ENCODE assay signal across 20 cellular contexts in the genomic region with DNA sequence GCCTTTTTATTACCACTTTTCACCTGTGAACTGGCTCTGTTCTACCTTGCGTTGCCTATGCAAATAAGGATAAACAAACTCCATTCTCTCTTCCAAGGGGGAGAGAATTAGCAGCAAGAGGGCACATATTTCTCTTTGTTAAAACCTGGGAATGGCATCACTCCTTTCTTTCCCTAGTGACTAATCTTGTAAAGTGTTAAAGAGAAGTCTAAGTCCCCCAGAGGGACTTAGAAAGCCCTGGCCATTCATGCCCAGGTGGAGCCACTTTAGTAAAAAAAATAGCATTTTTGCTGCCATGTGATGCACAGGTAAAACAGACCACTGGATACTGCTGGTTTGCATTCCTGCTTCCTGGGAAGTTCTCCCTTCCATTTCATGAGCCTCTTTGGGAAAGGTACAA.
DNase-seq lines count a peak whose midpoint lies in the region; ATAC-seq and TF ChIP-seq lines count a peak whose summit lies in the region.
"Had no signal": no experiment of that assay in that cellular context is flagged by ENCODE, and none has a peak within 500 bp of the region (broad histone marks: within the 10 kb centered on the region; RNA-seq: fewer than 3 reads in every experiment).

No MANE protein-coding gene starts in this region.

- H3K18ac ChIP-seq in H9 (ENCODE audit: insufficient read length, low read depth, low read length) = no peak overlapping the region

- H3K79me1 ChIP-seq in H9 (ENCODE audit: insufficient read depth, low read depth, low read length, poor library complexity, severe bottlenecking) = no peaks in the 10 kb centered on the region

- no peak overlapping the region for H4K5ac ChIP-seq in H9 (ENCODE audit: insufficient read length, low read depth, low read length)

- peaks cover 33 to 54% (median 51%) of the 10 kb centered on the region in 3 experiments for H3K36me3 Mint-ChIP-seq in H9 (ENCODE audit: insufficient read depth in 1 of 3, low read depth in 3 of 3)
- H3K36me3 Mint-ChIP-seq in central memory CD8-positive, alpha-beta T cell (ENCODE audit: insufficient read depth) = peaks cover 37% of the 10 kb centered on the region
- peaks cover 77% of the 10 kb centered on the region for H3K36me3 Mint-ChIP-seq in nephron progenitor cell (ENCODE audit: low read depth)

- H3K56ac ChIP-seq in H9 (ENCODE audit: insufficient read length, low read depth, low read length) = no peak overlapping the region

- H3K4me1 Mint-ChIP-seq in H9 (peaks cover 54 to 57% of the 10 kb centered on the region in 2 experiments), nephron progenitor cell (peaks cover 41% of the 10 kb centered on the region)
- peaks cover 13% of the 10 kb centered on the region for H3K4me1 Mint-ChIP-seq in central memory CD8-positive, alpha-beta T cell

- H3K14ac ChIP-seq in H9 (ENCODE audit: insufficient read depth, low read length) = no peak overlapping the region

- no peak overlapping the region for H2AK5ac ChIP-seq in H9 (ENCODE audit: insufficient read length, low read length)

- H3K9ac ChIP-seq in H9 (ENCODE audit: extremely low read depth, insufficient read length, low read length) (no peak overlapping the region), iPS-18a (ENCODE audit: low read length) (peak overlapping the region; percentile 1)

- peak; percentile 39 for DNase-seq in H9
- no peak for DNase-seq in central memory CD8-positive, alpha-beta T cell (ENCODE audit: low spot score in 2 of 2)
- no peak for DNase-seq in nephron progenitor cell
- no peak for DNase-seq in SJCRH30
- no peak for DNase-seq in psoas muscle
- DNase-seq in HUDEP-2 (lab: John Stamatoyannopoulos, UW; ENCODE audit: unreplicated experiment in 76 of 76) = no peak
- DNase-seq: Calu3, DMS79 treated with DMSO at 0.1 percent for 48 hours, GF-D8, Kasumi-1, NCI-H1105 treated with DMSO at 0.1 percent for 48 hours, NCI-H146, NCI-H1930, NCI-H2107, NCI-H524, NCI-H748 treated with DMSO at 0.1 percent for 48 hours, PC-3 had no signal

- H3K27ac ChIP-seq in H9 (ENCODE audit: insufficient read length, low read depth, low read length) (no peak overlapping the region), iPS-18a (ENCODE audit: low read length) (no peak overlapping the region), SJCRH30 (no peak overlapping the region), psoas muscle (no peak overlapping the region)

- no peak overlapping the region; a peak in 2 of 5 replicates for H3K4me3 Mint-ChIP-seq in H9
- H3K4me3 Mint-ChIP-seq in central memory CD8-positive, alpha-beta T cell = no peak overlapping the region
- H3K4me3 Mint-ChIP-seq in nephron progenitor cell = no peak overlapping the region

- H2BK12ac ChIP-seq in H9 (ENCODE audit: insufficient read length, low read depth, low read length) = no peak overlapping the region

- H2BK5ac ChIP-seq in H9 (ENCODE audit: insufficient read length, low read length) = no peak overlapping the region

- peak overlapping the region in 2 of 3 experiments; percentile 91 to 98; a peak in 5 of 7 replicates for H3K27ac Mint-ChIP-seq in H9
- peak overlapping the region; percentile 25 for H3K27ac Mint-ChIP-seq in central memory CD8-positive, alpha-beta T cell (ENCODE audit: low read depth)
- H3K27ac Mint-ChIP-seq in nephron progenitor cell = peak overlapping the region; percentile 90

- H2BK120ac ChIP-seq in H9 (ENCODE audit: low read depth, low read length, poor library complexity, severe bottlenecking) = no peak overlapping the region

- no peak overlapping the region for H2BK15ac ChIP-seq in H9 (ENCODE audit: low read depth, low read length)

- TF ChIP-seq CTCF in H9 (conservative IDR thresholded peaks at IDR 0.05) (no peak), nephron progenitor cell (IDR thresholded peaks at IDR 0.05) (no peak), psoas muscle (IDR thresholded peaks at IDR 0.05) (no peak)

- intact Hi-C loops in psoas muscle (cut with DNase I) = loop anchor here in 1 of 2 donors (10.0 kb wide), 1 partner anchor 1267 kb away; no protein-coding TSS in a partner anchor

- no peak overlapping the region for H2BK20ac ChIP-seq in H9 (ENCODE audit: low read depth, low read length, poor library complexity, severe bottlenecking)

- H3K23me2 ChIP-seq in H9 (ENCODE audit: insufficient read length, low read depth, low read length, poor library complexity, severe bottlenecking) = no peaks in the 10 kb centered on the region

- H3K27me3 Mint-ChIP-seq in H9 (ENCODE audit: low read depth) (no peaks in the 10 kb centered on the region), nephron progenitor cell (ENCODE audit: low read depth, poor library complexity) (peaks cover 3% of the 10 kb centered on the region)
- no peaks in the 10 kb centered on the region for H3K27me3 Mint-ChIP-seq in central memory CD8-positive, alpha-beta T cell

- H3K23ac ChIP-seq in H9 (ENCODE audit: insufficient read length, low read depth, low read length) = no peak overlapping the region

- no peak overlapping the region for H3K4ac ChIP-seq in H9 (ENCODE audit: low read depth, low read length)

- H3K4me2 ChIP-seq in H9 (ENCODE audit: insufficient read depth, insufficient read length, low read length) = peak overlapping the region; percentile 10

- no CpG with 5 or more reads among the region's 1 CpG for WGBS in H9 (ENCODE audit: extremely low coverage, insufficient read length, low lambda C conversion rate)
- 95 to 100% (median 98%) methylated on average over 1 of the region's 1 CpG for WGBS in psoas muscle, 3 donors

- H2AFZ ChIP-seq in H9 (ENCODE audit: low read length) = no peak overlapping the region

- no peak for ATAC-seq in central memory CD8-positive, alpha-beta T cell (replicated peaks; ENCODE audit: extremely low read depth, poor library complexity, severe bottlenecking)
- ATAC-seq in psoas muscle = no peak
- ATAC-seq: K562, PC-3, Right ventricle myocardium inferior had no signal

- H3K9me3 ChIP-seq in H9 (ENCODE audit: control insufficient read depth, low read depth, low read length) (no peaks in the 10 kb centered on the region), iPS-18a (ENCODE audit: control insufficient read depth, low read depth, low read length) (no peaks in the 10 kb centered on the region), SJCRH30 (replicated peaks) (0 out of 2 replicates have a peak, but pooled peaks cover 6% of the 10 kb centered on the region), psoas muscle (no peaks in the 10 kb centered on the region)

- no peak overlapping the region for H3T11ph ChIP-seq in H9 (ENCODE audit: low read length)

- H3K36me3 ChIP-seq in iPS-18a (ENCODE audit: control insufficient read depth, low read depth, low read length) (peaks cover 22% of the 10 kb centered on the region), SJCRH30 (peaks cover 28% of the 10 kb centered on the region), psoas muscle (ENCODE audit: insufficient read depth in 1 of 2, low read depth in 1 of 2) (peaks cover 0 to 35% of the 10 kb centered on the region in 2 donors)

- H3K4me3 ChIP-seq in iPS-18a (ENCODE audit: low read length) (peak overlapping the region; percentile 10), SJCRH30 (no peak overlapping the region), psoas muscle (no peak overlapping the region)
- H3K4me3 ChIP-seq: K562 had no signal

- H3K27me3 ChIP-seq in H9 (ENCODE audit: insufficient read depth, low read length) (no peaks in the 10 kb centered on the region), iPS-18a (ENCODE audit: control insufficient read depth, insufficient read depth, low read length) (no peaks in the 10 kb centered on the region), SJCRH30 (no peaks in the 10 kb centered on the region), psoas muscle (ENCODE audit: insufficient read depth in 3 of 3, low read length in 2 of 3) (no peaks in the 10 kb centered on the region)

- peaks cover 6% of the 10 kb centered on the region; the same call in 1 of the 2 replicates for H3K4me1 ChIP-seq in H9 (ENCODE audit: insufficient read depth, low read length)
- H3K4me1 ChIP-seq in iPS-18a (ENCODE audit: control insufficient read depth, low read depth, low read length) = peaks cover 34% of the 10 kb centered on the region
- peaks cover 4% of the 10 kb centered on the region for H3K4me1 ChIP-seq in SJCRH30
- no peaks in the 10 kb centered on the region for H3K4me1 ChIP-seq in psoas muscle

- no peaks in the 10 kb centered on the region for H3K79me2 ChIP-seq in H9 (ENCODE audit: insufficient read depth, low read length)

- H3K9me3 Mint-ChIP-seq in H9 = peaks cover 0 to 4% of the 10 kb centered on the region in 2 experiments; a peak in 2 of 5 replicates
- H3K9me3 Mint-ChIP-seq in central memory CD8-positive, alpha-beta T cell = no peaks in the 10 kb centered on the region
- peaks cover 20% of the 10 kb centered on the region for H3K9me3 Mint-ChIP-seq in nephron progenitor cell

- no peak overlapping the region for H4K8ac ChIP-seq in H9 (replicated peaks; ENCODE audit: insufficient read length, low read depth, low read length)

- no peak overlapping the region for H4K91ac ChIP-seq in H9 (ENCODE audit: insufficient read length, low read depth, low read length)

- no peaks in the 10 kb centered on the region for H4K20me1 ChIP-seq in H9 (ENCODE audit: control insufficient read depth, insufficient read depth, insufficient read length)

Comparison
In these comparisons a context has a peak if more than half of its experiments do, and no peak if none do; other contexts are left out.
1. H3K27ac Mint-ChIP-seq: peak in every context shown above with its lines; median percentile 94 in H9; 90 in nephron progenitor cell; 25 in central memory CD8-positive, alpha-beta T cell.